In the genomic region with DNA sequence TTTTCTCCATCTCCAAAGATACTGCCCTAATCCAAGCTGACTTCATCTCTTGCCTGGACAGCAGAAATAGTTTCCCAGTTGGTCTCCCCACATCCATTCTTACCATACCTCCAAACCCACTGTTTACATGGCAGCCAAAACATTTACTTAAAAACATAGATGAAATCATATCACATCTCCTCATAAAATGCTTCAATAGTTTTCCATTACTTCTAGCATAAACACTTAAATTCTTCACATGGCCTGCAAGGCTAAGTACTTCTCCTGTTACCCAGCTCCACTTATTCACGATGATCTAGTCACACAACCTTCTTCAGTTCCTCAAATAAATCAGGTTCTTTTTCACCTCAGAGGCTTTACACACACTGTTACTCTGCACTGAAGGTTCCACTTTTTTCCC, we compare ENCODE assay signal across 17 cellular contexts.
"Had no signal": no experiment of that assay in that cellular context is flagged by ENCODE, and none has a peak within 500 bp of the region (broad histone marks: within the 10 kb centered on the region; RNA-seq: fewer than 3 reads in every experiment).

No MANE protein-coding gene starts in this region.

- H3K27ac ChIP-seq: dorsolateral prefrontal cortex, heart right ventricle, tibial nerve, vagina had no signal

- H3K27me3 ChIP-seq: heart right ventricle, tibial nerve, vagina had no signal

- H3K36me3 ChIP-seq: heart right ventricle, tibial nerve, vagina had no signal

- H3K4me1 ChIP-seq: heart right ventricle, tibial nerve, vagina had no signal

- ATAC-seq: esophagus mucosa; heart right ventricle; left lobe of liver; natural killer cell; right cardiac atrium; stimulated activated effector memory CD8-positive, alpha-beta T cell treated with anti-CD3 and anti-CD28 coated beads, Interleukin-12 subunit alpha, Interleukin-12 subunit beta, amount 100 ng/mL, for 72 hours had no signal

- DNase-seq: activated CD4-positive, alpha-beta memory T cell treated with anti-CD3 and anti-CD28 coated beads, Interleukin-2, amount 10 ng/mL, durations not matched to agents 7 days and 5 days; activated CD4-positive, alpha-beta T cell treated with anti-CD3 and anti-CD28 coated beads for 1 hour; activated gamma-delta T cell treated with Interleukin-2 at 50 U/mL for 16 hours; activated naive CD8-positive, alpha-beta T cell treated with anti-CD3 and anti-CD28 coated beads for 36 hours; activated T-cell treated with anti-CD3 and anti-CD28 coated beads, Interleukin-2, amount 50 U/mL, for 48 hours; aorta; dorsolateral prefrontal cortex; foreskin melanocyte; heart right ventricle; mammary epithelial cell; natural killer cell; right cardiac atrium had no signal

- H3K4me3 ChIP-seq: dorsolateral prefrontal cortex, heart right ventricle, tibial nerve, vagina had no signal

- H3K9me3 ChIP-seq: heart right ventricle, tibial nerve, vagina had no signal
